29 cellular contexts compared by ENCODE assay signal in the genomic region with DNA sequence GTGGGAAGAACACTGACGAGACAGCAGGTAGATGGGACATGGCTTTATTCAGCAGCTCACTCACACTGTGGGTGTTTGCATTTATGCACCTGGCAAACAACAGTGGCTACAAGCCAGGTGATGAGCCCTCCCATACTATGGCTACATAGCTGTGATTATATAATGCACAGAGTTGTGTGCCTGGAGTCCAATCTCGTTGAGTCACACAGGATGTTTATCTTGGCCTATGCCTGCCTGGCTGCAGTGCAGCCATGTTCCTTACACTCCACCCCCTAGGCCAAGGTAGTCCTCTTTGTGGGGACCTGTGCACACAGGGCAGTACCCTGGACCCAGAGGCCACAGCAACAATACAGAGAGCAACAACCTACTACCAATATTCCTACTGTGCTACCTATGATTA.
A peak's percentile ranks its signal among the peaks of the same experiment; 100 is the strongest.
DNase-seq lines count a peak whose midpoint lies in the region; ATAC-seq, FAIRE-seq and TF ChIP-seq lines count a peak whose summit lies in the region.
"Had no signal": no experiment of that assay in that cellular context is flagged by ENCODE, and none has a peak within 500 bp of the region (broad histone marks: within the 10 kb centered on the region; RNA-seq: fewer than 3 reads in every experiment).

No MANE protein-coding gene starts in this region.

- H3K4me3 ChIP-seq in astrocyte (ENCODE audit: insufficient read depth, low read depth, low read length): no peak overlapping the region
- H3K4me3 ChIP-seq: GM12878, lower lobe of right lung, pancreas, smooth muscle cell, upper lobe of left lung had no signal

- no peaks in the 10 kb centered on the region for H3K4me1 ChIP-seq in astrocyte (ENCODE audit: insufficient read depth, low read length)
- H3K4me1 ChIP-seq: lower lobe of right lung, pancreas, upper lobe of left lung had no signal

- H2AFZ ChIP-seq in astrocyte (ENCODE audit: low read depth, low read length): peak overlapping the region; percentile 32

- no peak for TF ChIP-seq CTCF in astrocyte (IDR thresholded peaks at IDR 0.05; ENCODE audit: insufficient read depth, low read depth, low read length)

- no peaks in the 10 kb centered on the region for H3K4me1 Mint-ChIP-seq in astrocyte (ENCODE audit: low read depth, unreplicated experiment)
- H3K4me1 Mint-ChIP-seq: nephron progenitor cell had no signal

- H3K79me2 ChIP-seq in astrocyte (ENCODE audit: insufficient read depth, low read length): no peaks in the 10 kb centered on the region

- no peaks in the 10 kb centered on the region for H3K27me3 ChIP-seq in astrocyte (ENCODE audit: insufficient read depth, low read length)
- H3K27me3 ChIP-seq: pancreas, upper lobe of left lung had no signal

- no peak overlapping the region for H3K27ac Mint-ChIP-seq in astrocyte (ENCODE audit: unreplicated experiment)
- H3K27ac Mint-ChIP-seq: activated CD4-positive, alpha-beta T cell treated with anti-CD3 and anti-CD28 coated beads, Interleukin-2, amount 10 ng/mL, durations not matched to agents 7 days and 5 days; activated naive CD8-positive, alpha-beta T cell; activated T-helper 17 cell treated with anti-CD3 and anti-CD28 coated beads, Interleukin-2, amount 50 U/mL, for 72 hours; CD8-positive, alpha-beta T cell; nephron progenitor cell had no signal

- no peak overlapping the region for H3K4me3 Mint-ChIP-seq in astrocyte (ENCODE audit: unreplicated experiment)
- H3K4me3 Mint-ChIP-seq: activated CD4-positive, alpha-beta T cell treated with anti-CD3 and anti-CD28 coated beads, Interleukin-2, amount 10 ng/mL, durations not matched to agents 7 days and 5 days; activated naive CD8-positive, alpha-beta T cell; activated T-helper 17 cell treated with anti-CD3 and anti-CD28 coated beads, Interleukin-2, amount 50 U/mL, for 72 hours; CD8-positive, alpha-beta T cell; nephron progenitor cell had no signal

- peaks cover 4% of the 10 kb centered on the region for H3K9me3 Mint-ChIP-seq in astrocyte (ENCODE audit: unreplicated experiment)
- H3K9me3 Mint-ChIP-seq: activated CD4-positive, alpha-beta T cell treated with anti-CD3 and anti-CD28 coated beads, Interleukin-2, amount 10 ng/mL, durations not matched to agents 7 days and 5 days; activated T-helper 17 cell treated with anti-CD3 and anti-CD28 coated beads, Interleukin-2, amount 50 U/mL, for 72 hours; CD8-positive, alpha-beta T cell had no signal

- H4K20me1 ChIP-seq in astrocyte (ENCODE audit: insufficient read depth, low read length): no peaks in the 10 kb centered on the region

- H3K36me3 ChIP-seq in astrocyte (ENCODE audit: insufficient read depth, low read length): no peaks in the 10 kb centered on the region
- H3K36me3 ChIP-seq: lower lobe of right lung, pancreas, upper lobe of left lung, WERI-Rb-1 had no signal

- H3K27me3 Mint-ChIP-seq in astrocyte (ENCODE audit: low read depth, unreplicated experiment): no peaks in the 10 kb centered on the region
- H3K27me3 Mint-ChIP-seq: activated CD4-positive, alpha-beta T cell treated with anti-CD3 and anti-CD28 coated beads, Interleukin-2, amount 10 ng/mL, durations not matched to agents 7 days and 5 days; activated naive CD8-positive, alpha-beta T cell; activated T-helper 17 cell treated with anti-CD3 and anti-CD28 coated beads, Interleukin-2, amount 50 U/mL, for 72 hours had no signal

- no peak overlapping the region for H3K27ac ChIP-seq in astrocyte (ENCODE audit: low read depth, low read length)
- H3K27ac ChIP-seq: lower lobe of right lung, pancreas, upper lobe of left lung, WERI-Rb-1 had no signal

- no peak overlapping the region for H3K4me2 ChIP-seq in astrocyte (ENCODE audit: low read length)
- H3K4me2 ChIP-seq: smooth muscle cell had no signal

- FAIRE-seq in astrocyte (lab: Jason Lieb, UNC): no peak
- FAIRE-seq: GM12878, H54, HepG2, pancreas had no signal

- no peak for ATAC-seq in HG02571 (IDR thresholded peaks at IDR 0.05; ENCODE audit: unreplicated experiment)
- no peak for ATAC-seq in HG03025 (IDR thresholded peaks at IDR 0.05; ENCODE audit: low FRiP score, unreplicated experiment)
- ATAC-seq: activated T-helper 17 cell treated with anti-CD3 and anti-CD28 coated beads, Interleukin-2, amount 50 U/mL, for 72 hours; CD8-positive, alpha-beta T cell; GM12878; HepG2; lower lobe of right lung; pancreas had no signal

- DNase-seq in DMS153 (lab: John Stamatoyannopoulos, UW) (peak; percentile 87), H4 (ENCODE audit: low spot score) (peak; percentile 28), NCI-H345 (lab: John Stamatoyannopoulos, UW) (peak; percentile 91), astrocyte (ENCODE audit: low read depth) (no peak), amygdala (lab: John Stamatoyannopoulos, UW) (no peak), NCI-H1436 treated with DMSO at 0.1 percent for 48 hours (lab: John Stamatoyannopoulos, UW) (no peak)
- DNase-seq: activated CD4-positive, alpha-beta T cell treated with anti-CD3 and anti-CD28 coated beads, Interleukin-2, amount 10 ng/mL, durations not matched to agents 7 days and 5 days; activated CD8-positive, alpha-beta memory T cell treated with anti-CD3 and anti-CD28 coated beads, Interleukin-2, amount 50 U/mL, for 4 hours; CD8-positive, alpha-beta T cell; DND-41; kidney glomerular epithelial cell; lower lobe of right lung; NCI-H1436; NCI-H446 treated with DMSO at 0.1 percent for 48 hours; nephron progenitor cell; pancreas; stimulated activated CD4-positive, alpha-beta T cell treated with anti-CD3 and anti-CD28 coated beads, Interleukin-2, amount 100 ng/mL, for 24 hours; substantia nigra; T-helper 9 cell; upper lobe of left lung; WERI-Rb-1 had no signal

- no peaks in the 10 kb centered on the region for H3K36me3 Mint-ChIP-seq in astrocyte (ENCODE audit: low read depth, unreplicated experiment)
- H3K36me3 Mint-ChIP-seq: activated naive CD8-positive, alpha-beta T cell; CD8-positive, alpha-beta T cell had no signal

- H3K9ac ChIP-seq in astrocyte (ENCODE audit: low read length): no peak overlapping the region

- no peaks in the 10 kb centered on the region for H3K9me3 ChIP-seq in astrocyte (ENCODE audit: insufficient read depth, low read depth, low read length)
- H3K9me3 ChIP-seq: lower lobe of right lung, pancreas, upper lobe of left lung had no signal

Comparison
In these comparisons a context has a peak if more than half of its experiments do, and no peak if none do; other contexts are left out.
1. DNase-seq: peak in DMS153 (single experiment), H4 (single experiment) and NCI-H345 (single experiment); none in astrocyte (single experiment), amygdala (0 of 56) and NCI-H1436 treated with DMSO at 0.1 percent for 48 hours (single experiment).